Comparison of ENCODE assay signal across 1 cellular context in the genomic region with DNA sequence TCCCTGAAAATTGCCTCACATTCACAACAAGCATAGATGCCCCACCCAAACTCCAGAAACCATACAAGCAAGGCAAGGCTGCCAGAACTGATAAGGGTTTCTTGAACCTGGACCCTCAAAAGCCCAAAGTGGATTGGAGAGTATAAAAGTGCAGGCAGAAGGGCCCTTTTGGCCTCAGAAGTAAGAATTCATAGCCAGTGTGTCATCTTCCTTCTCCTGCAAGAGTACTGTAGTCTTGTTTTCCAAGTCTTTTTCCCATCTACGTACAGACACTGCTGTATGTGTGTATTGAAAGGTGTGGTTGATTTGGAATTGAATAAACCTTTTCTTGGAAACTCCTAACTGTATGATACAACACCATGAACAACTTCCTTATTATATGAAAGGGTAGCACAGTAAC.
TF ChIP-seq lines count a peak whose summit lies in the region.

No MANE protein-coding gene starts in this region.

TF ChIP-seq in SK-N-SH, 30 proteins besides CTCF, POLR2A, EP300 and RAD21 (continued from another document):
- TF ChIP-seq, protein P1, sequence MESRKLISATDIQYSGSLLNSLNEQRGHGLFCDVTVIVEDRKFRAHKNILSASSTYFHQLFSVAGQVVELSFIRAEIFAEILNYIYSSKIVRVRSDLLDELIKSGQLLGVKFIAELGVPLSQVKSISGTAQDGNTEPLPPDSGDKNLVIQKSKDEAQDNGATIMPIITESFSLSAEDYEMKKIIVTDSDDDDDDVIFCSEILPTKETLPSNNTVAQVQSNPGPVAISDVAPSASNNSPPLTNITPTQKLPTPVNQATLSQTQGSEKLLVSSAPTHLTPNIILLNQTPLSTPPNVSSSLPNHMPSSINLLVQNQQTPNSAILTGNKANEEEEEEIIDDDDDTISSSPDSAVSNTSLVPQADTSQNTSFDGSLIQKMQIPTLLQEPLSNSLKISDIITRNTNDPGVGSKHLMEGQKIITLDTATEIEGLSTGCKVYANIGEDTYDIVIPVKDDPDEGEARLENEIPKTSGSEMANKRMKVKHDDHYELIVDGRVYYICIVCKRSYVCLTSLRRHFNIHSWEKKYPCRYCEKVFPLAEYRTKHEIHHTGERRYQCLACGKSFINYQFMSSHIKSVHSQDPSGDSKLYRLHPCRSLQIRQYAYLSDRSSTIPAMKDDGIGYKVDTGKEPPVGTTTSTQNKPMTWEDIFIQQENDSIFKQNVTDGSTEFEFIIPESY (IDR thresholded peaks at IDR 0.05; ENCODE audit: borderline replicate concordance, low read depth): no peak
- TF ChIP-seq, protein P2, sequence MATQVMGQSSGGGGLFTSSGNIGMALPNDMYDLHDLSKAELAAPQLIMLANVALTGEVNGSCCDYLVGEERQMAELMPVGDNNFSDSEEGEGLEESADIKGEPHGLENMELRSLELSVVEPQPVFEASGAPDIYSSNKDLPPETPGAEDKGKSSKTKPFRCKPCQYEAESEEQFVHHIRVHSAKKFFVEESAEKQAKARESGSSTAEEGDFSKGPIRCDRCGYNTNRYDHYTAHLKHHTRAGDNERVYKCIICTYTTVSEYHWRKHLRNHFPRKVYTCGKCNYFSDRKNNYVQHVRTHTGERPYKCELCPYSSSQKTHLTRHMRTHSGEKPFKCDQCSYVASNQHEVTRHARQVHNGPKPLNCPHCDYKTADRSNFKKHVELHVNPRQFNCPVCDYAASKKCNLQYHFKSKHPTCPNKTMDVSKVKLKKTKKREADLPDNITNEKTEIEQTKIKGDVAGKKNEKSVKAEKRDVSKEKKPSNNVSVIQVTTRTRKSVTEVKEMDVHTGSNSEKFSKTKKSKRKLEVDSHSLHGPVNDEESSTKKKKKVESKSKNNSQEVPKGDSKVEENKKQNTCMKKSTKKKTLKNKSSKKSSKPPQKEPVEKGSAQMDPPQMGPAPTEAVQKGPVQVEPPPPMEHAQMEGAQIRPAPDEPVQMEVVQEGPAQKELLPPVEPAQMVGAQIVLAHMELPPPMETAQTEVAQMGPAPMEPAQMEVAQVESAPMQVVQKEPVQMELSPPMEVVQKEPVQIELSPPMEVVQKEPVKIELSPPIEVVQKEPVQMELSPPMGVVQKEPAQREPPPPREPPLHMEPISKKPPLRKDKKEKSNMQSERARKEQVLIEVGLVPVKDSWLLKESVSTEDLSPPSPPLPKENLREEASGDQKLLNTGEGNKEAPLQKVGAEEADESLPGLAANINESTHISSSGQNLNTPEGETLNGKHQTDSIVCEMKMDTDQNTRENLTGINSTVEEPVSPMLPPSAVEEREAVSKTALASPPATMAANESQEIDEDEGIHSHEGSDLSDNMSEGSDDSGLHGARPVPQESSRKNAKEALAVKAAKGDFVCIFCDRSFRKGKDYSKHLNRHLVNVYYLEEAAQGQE (IDR thresholded peaks at IDR 0.05; ENCODE audit: low read depth, low read length): no peak
- TF ChIP-seq NFIC (IDR thresholded peaks at IDR 0.05; ENCODE audit: borderline replicate concordance) (no peak), JUND (IDR thresholded peaks at IDR 0.05) (no peak)
